In the genomic region with DNA sequence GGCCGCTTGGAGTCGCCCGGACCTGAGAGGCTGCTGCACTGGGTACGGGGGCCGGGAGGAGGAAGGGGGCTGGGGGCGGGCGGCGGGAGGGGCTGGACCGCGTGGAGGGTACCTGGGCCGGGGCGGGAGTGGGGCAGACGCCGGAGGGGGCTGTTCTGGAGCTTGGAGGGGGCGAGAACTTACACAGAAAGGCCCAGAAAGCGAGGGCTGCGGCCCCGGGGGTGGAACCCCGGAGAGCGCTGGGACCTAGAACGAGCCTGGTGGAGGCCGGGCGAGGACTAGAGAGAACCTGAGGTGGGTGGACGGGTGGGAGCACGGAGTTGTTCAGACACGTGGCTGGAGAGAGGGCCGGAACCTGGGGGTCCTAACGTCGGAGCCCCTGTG, we compare ENCODE assay signal across 1 cellular context.
A peak's percentile ranks its signal among the peaks of the same experiment; 100 is the strongest.
TF ChIP-seq lines count a peak whose summit lies in the region.

No MANE protein-coding gene starts in this region.

TF ChIP-seq in HEK293, 187 proteins besides CTCF, POLR2A, EP300 and RAD21 (continued from another document):
- TF ChIP-seq ZNF513 (tag by site-specific recombination; IDR thresholded peaks at IDR 0.05), result no peak
- no peak for TF ChIP-seq ZNF704 (tag by site-specific recombination; IDR thresholded peaks at IDR 0.05)
- TF ChIP-seq, protein P1, sequence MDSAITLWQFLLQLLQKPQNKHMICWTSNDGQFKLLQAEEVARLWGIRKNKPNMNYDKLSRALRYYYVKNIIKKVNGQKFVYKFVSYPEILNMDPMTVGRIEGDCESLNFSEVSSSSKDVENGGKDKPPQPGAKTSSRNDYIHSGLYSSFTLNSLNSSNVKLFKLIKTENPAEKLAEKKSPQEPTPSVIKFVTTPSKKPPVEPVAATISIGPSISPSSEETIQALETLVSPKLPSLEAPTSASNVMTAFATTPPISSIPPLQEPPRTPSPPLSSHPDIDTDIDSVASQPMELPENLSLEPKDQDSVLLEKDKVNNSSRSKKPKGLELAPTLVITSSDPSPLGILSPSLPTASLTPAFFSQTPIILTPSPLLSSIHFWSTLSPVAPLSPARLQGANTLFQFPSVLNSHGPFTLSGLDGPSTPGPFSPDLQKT (IDR thresholded peaks at IDR 0.05; ENCODE audit: borderline replicate concordance, low read depth, low read length), result no peak
- TF ChIP-seq, protein P2, sequence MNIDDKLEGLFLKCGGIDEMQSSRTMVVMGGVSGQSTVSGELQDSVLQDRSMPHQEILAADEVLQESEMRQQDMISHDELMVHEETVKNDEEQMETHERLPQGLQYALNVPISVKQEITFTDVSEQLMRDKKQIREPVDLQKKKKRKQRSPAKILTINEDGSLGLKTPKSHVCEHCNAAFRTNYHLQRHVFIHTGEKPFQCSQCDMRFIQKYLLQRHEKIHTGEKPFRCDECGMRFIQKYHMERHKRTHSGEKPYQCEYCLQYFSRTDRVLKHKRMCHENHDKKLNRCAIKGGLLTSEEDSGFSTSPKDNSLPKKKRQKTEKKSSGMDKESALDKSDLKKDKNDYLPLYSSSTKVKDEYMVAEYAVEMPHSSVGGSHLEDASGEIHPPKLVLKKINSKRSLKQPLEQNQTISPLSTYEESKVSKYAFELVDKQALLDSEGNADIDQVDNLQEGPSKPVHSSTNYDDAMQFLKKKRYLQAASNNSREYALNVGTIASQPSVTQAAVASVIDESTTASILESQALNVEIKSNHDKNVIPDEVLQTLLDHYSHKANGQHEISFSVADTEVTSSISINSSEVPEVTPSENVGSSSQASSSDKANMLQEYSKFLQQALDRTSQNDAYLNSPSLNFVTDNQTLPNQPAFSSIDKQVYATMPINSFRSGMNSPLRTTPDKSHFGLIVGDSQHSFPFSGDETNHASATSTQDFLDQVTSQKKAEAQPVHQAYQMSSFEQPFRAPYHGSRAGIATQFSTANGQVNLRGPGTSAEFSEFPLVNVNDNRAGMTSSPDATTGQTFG (tag by site-specific recombination; IDR thresholded peaks at IDR 0.05; ENCODE audit: borderline replicate concordance), result no peak
- TF ChIP-seq ZNF140 (tag by site-specific recombination; IDR thresholded peaks at IDR 0.05), result no peak
- no peak for TF ChIP-seq ZNF211 (tag by site-specific recombination; IDR thresholded peaks at IDR 0.05; ENCODE audit: low read depth)
- TF ChIP-seq HOXC10 (CRISPR knock-in tag; IDR thresholded peaks at IDR 0.05), result no peak
- no peak for TF ChIP-seq YY1 (tag by site-specific recombination; IDR thresholded peaks at IDR 0.05)
- no peak for TF ChIP-seq PRDM1 (tag by site-specific recombination; IDR thresholded peaks at IDR 0.05)
- no peak for TF ChIP-seq ZNF121 (tag by site-specific recombination; IDR thresholded peaks at IDR 0.05)
- no peak for TF ChIP-seq RBAK (tag by site-specific recombination; IDR thresholded peaks at IDR 0.05)
- TF ChIP-seq SALL2 (tag by site-specific recombination; IDR thresholded peaks at IDR 0.05; ENCODE audit: borderline replicate concordance), result no peak
- TF ChIP-seq, protein P3, sequence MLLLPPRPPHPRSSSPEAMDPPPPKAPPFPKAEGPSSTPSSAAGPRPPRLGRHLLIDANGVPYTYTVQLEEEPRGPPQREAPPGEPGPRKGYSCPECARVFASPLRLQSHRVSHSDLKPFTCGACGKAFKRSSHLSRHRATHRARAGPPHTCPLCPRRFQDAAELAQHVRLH (tag by site-specific recombination; IDR thresholded peaks at IDR 0.05), result no peak
- no peak for TF ChIP-seq ZNF561 (tag by site-specific recombination; IDR thresholded peaks at IDR 0.05; ENCODE audit: borderline replicate concordance)
- no peak for TF ChIP-seq ZNF837 (tag by site-specific recombination; IDR thresholded peaks at IDR 0.05)
- no peak for TF ChIP-seq ZNF830 (tag by site-specific recombination; IDR thresholded peaks at IDR 0.05; ENCODE audit: low read depth)
- no peak for TF ChIP-seq MZF1 (tag by site-specific recombination; IDR thresholded peaks at IDR 0.05; ENCODE audit: borderline replicate concordance)
- no peak for TF ChIP-seq ZNF777 (tag by site-specific recombination; IDR thresholded peaks at IDR 0.05; ENCODE audit: borderline replicate concordance)
- 0 out of 2 replicates have a peak, but pooled peaks have one; percentile 4 for TF ChIP-seq HOXD13 (CRISPR knock-in tag; IDR thresholded peaks at IDR 0.05; ENCODE audit: borderline replicate concordance)
- TF ChIP-seq ZNF248 (tag by site-specific recombination; IDR thresholded peaks at IDR 0.05), result no peak
- TF ChIP-seq ZNF292 (tag by site-specific recombination; IDR thresholded peaks at IDR 0.05; ENCODE audit: borderline replicate concordance, low read depth), result no peak
- no peak for TF ChIP-seq ZFP41 (tag by site-specific recombination; IDR thresholded peaks at IDR 0.05; ENCODE audit: borderline replicate concordance)
- no peak for TF ChIP-seq ZFP69B (tag by site-specific recombination; IDR thresholded peaks at IDR 0.05)
- TF ChIP-seq, protein P4, sequence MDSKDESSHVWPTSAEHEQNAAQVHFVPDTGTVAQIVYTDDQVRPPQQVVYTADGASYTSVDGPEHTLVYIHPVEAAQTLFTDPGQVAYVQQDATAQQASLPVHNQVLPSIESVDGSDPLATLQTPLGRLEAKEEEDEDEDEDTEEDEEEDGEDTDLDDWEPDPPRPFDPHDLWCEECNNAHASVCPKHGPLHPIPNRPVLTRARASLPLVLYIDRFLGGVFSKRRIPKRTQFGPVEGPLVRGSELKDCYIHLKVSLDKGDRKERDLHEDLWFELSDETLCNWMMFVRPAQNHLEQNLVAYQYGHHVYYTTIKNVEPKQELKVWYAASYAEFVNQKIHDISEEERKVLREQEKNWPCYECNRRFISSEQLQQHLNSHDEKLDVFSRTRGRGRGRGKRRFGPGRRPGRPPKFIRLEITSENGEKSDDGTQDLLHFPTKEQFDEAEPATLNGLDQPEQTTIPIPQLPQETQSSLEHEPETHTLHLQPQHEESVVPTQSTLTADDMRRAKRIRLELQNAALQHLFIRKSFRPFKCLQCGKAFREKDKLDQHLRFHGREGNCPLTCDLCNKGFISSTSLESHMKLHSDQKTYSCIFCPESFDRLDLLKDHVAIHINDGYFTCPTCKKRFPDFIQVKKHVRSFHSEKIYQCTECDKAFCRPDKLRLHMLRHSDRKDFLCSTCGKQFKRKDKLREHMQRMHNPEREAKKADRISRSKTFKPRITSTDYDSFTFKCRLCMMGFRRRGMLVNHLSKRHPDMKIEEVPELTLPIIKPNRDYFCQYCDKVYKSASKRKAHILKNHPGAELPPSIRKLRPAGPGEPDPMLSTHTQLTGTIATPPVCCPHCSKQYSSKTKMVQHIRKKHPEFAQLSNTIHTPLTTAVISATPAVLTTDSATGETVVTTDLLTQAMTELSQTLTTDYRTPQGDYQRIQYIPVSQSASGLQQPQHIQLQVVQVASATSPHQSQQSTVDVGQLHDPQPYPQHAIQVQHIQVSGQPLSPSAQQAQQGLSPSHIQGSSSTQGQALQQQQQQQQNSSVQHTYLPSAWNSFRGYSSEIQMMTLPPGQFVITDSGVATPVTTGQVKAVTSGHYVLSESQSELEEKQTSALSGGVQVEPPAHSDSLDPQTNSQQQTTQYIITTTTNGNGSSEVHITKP (tag by site-specific recombination; IDR thresholded peaks at IDR 0.05), result no peak
- no peak for TF ChIP-seq ZNF48 (tag by site-specific recombination; IDR thresholded peaks at IDR 0.05)
- TF ChIP-seq ZNF214 (tag by site-specific recombination; IDR thresholded peaks at IDR 0.05; ENCODE audit: borderline replicate concordance), result no peak
- 0 out of 2 replicates have a peak, but pooled peaks have one; percentile 7 for TF ChIP-seq ZBTB8A (tag by site-specific recombination; IDR thresholded peaks at IDR 0.05)
- TF ChIP-seq SP3 (tag by site-specific recombination; IDR thresholded peaks at IDR 0.05), result 0 out of 2 replicates have a peak, but pooled peaks have one; percentile 55
- no peak for TF ChIP-seq PATZ1 (tag by site-specific recombination; IDR thresholded peaks at IDR 0.05)
- no peak for TF ChIP-seq ZNF518A (tag by site-specific recombination; conservative IDR thresholded peaks at IDR 0.05; ENCODE audit: low read depth)
- no peak for TF ChIP-seq ZNF701 (tag by site-specific recombination; IDR thresholded peaks at IDR 0.05)
